ENCODE assay signal across 9 cellular contexts in genomic region chr5:100852988-100853449, GRCh38. TPM values are rescaled to one million over a fixed set of nuclear protein-coding genes. Genes with fewer than 3 reads are reported as not detected.
DNase-seq lines count a peak whose midpoint lies in the region; ATAC-seq and TF ChIP-seq lines count a peak whose summit lies in the region.
"Had no signal": no experiment of that assay in that cellular context is flagged by ENCODE, and none has a peak within 500 bp of the region (broad histone marks: within the 10 kb centered on the region; RNA-seq: fewer than 3 reads in every experiment).

No MANE protein-coding gene starts in this region.

- H3K27ac Mint-ChIP-seq in activated naive CD4-positive, alpha-beta T cell treated with anti-CD3 and anti-CD28 coated beads, Interleukin-2, amount 10 ng/mL, durations not matched to agents 7 days and 5 days, result peak overlapping the region; percentile 95

- CTCF ChIA-PET in activated naive CD4-positive, alpha-beta T cell treated with anti-CD3 and anti-CD28 coated beads, Interleukin-2, amount 10 ng/mL, durations not matched to agents 7 days and 5 days (lab: Charles Lee), result no interaction called here

- 0 out of 2 replicates have a peak, but pooled peaks have one; percentile 29 for TF ChIP-seq POLR2A in Raji (IDR thresholded peaks at IDR 0.05; ENCODE audit: insufficient read depth, low read depth, low read length)

- H3K4me3 ChIP-seq in upper lobe of right lung, result no peak overlapping the region
- H3K4me3 ChIP-seq: thoracic aorta had no signal

- H3K27me3 Mint-ChIP-seq in activated naive CD4-positive, alpha-beta T cell treated with anti-CD3 and anti-CD28 coated beads, Interleukin-2, amount 10 ng/mL, durations not matched to agents 7 days and 5 days, result no peaks in the 10 kb centered on the region

- H3K4me1 ChIP-seq in upper lobe of right lung, result no peaks in the 10 kb centered on the region

- no peak for TF ChIP-seq CTCF in upper lobe of right lung (IDR thresholded peaks at IDR 0.05)

- H3K9me3 ChIP-seq in upper lobe of right lung, result no peaks in the 10 kb centered on the region
- H3K9me3 ChIP-seq: thoracic aorta had no signal

- H3K9me3 Mint-ChIP-seq in activated naive CD4-positive, alpha-beta T cell treated with anti-CD3 and anti-CD28 coated beads, Interleukin-2, amount 10 ng/mL, durations not matched to agents 7 days and 5 days, result no peaks in the 10 kb centered on the region

- H3K36me3 Mint-ChIP-seq in activated naive CD4-positive, alpha-beta T cell treated with anti-CD3 and anti-CD28 coated beads, Interleukin-2, amount 10 ng/mL, durations not matched to agents 7 days and 5 days, result peaks cover 31% of the 10 kb centered on the region

- peaks cover 46% of the 10 kb centered on the region for H3K4me1 Mint-ChIP-seq in activated naive CD4-positive, alpha-beta T cell treated with anti-CD3 and anti-CD28 coated beads, Interleukin-2, amount 10 ng/mL, durations not matched to agents 7 days and 5 days

- peak overlapping the region; percentile 65 for H3K4me3 Mint-ChIP-seq in activated naive CD4-positive, alpha-beta T cell treated with anti-CD3 and anti-CD28 coated beads, Interleukin-2, amount 10 ng/mL, durations not matched to agents 7 days and 5 days

- ATAC-seq in HG02981 (IDR thresholded peaks at IDR 0.05; ENCODE audit: unreplicated experiment), result peak; percentile 97
- ATAC-seq in upper lobe of right lung, result peak; percentile 26

- no peak overlapping the region for H3K27ac ChIP-seq in upper lobe of right lung
- H3K27ac ChIP-seq: thoracic aorta had no signal

- no peak for DNase-seq in activated naive CD4-positive, alpha-beta T cell treated with anti-CD3 and anti-CD28 coated beads, Interleukin-2, amount 10 ng/mL, durations not matched to agents 7 days and 5 days
- DNase-seq in activated naive CD4-positive, alpha-beta T cell treated with Interleukin-2 at 50 U/mL for 16 hours, result no peak
- DNase-seq in upper lobe of right lung (no peak), posterior vena cava (ENCODE audit: low spot score) (no peak)
- DNase-seq in stimulated activated CD8-positive, alpha-beta memory T cell treated with anti-CD3 and anti-CD28 coated beads, Interleukin-4, amount 100 ng/mL, for 48 hours, result no peak
- no peak for DNase-seq in NK-92 treated with Interleukin-12 subunit alpha and Interleukin-12 subunit beta, amount 100 ng/mL, for 24 hours (lab: John Stamatoyannopoulos, UW)

- H3K36me3 ChIP-seq in upper lobe of right lung, result no peaks in the 10 kb centered on the region
- H3K36me3 ChIP-seq: thoracic aorta had no signal

- intact Hi-C loops in upper lobe of right lung (cut with DNase I) (no loop called here), posterior vena cava (cut with DNase I) (no loop called here)

- no peaks in the 10 kb centered on the region for H3K27me3 ChIP-seq in upper lobe of right lung

RNA-seq across cellular contexts. Expression of gene ST8SIA4, which starts 50.1 kb away (rescaled TPM):
- total RNA-seq in upper lobe of right lung (17.8 TPM), posterior vena cava (10 to 100 TPM in 1 of 2 donors, 1 to 10 TPM in 1; 5.6 to 13.6 TPM)
